In the genomic region with DNA sequence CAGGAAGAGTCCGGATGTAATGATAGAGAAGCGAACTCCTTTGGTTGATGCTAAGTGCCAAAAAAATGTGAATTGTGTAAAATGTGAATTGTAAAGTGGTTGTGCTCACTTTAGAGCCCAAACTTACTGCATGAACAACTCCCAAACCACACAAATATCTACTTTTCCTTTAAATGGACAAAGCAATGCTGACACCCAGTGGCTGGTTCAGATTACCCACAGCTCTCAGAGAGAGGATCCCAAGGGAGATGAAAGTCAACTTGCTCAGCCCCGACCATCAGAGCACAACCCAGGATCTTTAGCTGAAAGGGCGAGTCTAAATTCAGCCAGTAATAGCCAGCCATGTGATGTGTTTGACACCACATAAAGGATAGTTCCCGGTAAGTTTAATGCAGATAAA, we compare ENCODE assay signal across 8 cellular contexts.
A peak's percentile ranks its signal among the peaks of the same experiment; 100 is the strongest.
DNase-seq lines count a peak whose midpoint lies in the region; ATAC-seq and TF ChIP-seq lines count a peak whose summit lies in the region.

No MANE protein-coding gene starts in this region.

- no peaks in the 10 kb centered on the region for H3K9me3 ChIP-seq in heart left ventricle
- H3K9me3 ChIP-seq in upper lobe of right lung, result no peaks in the 10 kb centered on the region

- TF ChIP-seq CTCF in heart left ventricle (IDR thresholded peaks at IDR 0.05) (peak; percentile 20 to 69 (median 54)), upper lobe of right lung (IDR thresholded peaks at IDR 0.05) (peak; percentile 28), lower leg skin (IDR thresholded peaks at IDR 0.05) (no peak)

- 35 to 46% (median 37%) methylated on average over 5 of the region's 5 CpGs for WGBS in heart left ventricle, 4 donors
- WGBS in lower leg skin, 2 donors, result 38 to 50% methylated on average over 5 of the region's 5 CpGs

- ATAC-seq in heart left ventricle (peak in 3 of 4 donors; percentile 72 to 80 (median 75)), upper lobe of right lung (no peak)

- H3K27ac ChIP-seq in heart left ventricle (peak overlapping the region in 3 of 12 donors; percentile 0 to 35 (median 15)), upper lobe of right lung (no peak overlapping the region)

- CTCF ChIA-PET in activated naive CD4-positive, alpha-beta T cell treated with anti-CD3 and anti-CD28 coated beads for 36 hours (lab: Charles Lee), result no interaction called here

- no peaks in the 10 kb centered on the region for H3K36me3 Mint-ChIP-seq in activated naive CD4-positive, alpha-beta T cell treated with anti-CD3 and anti-CD28 coated beads for 36 hours (ENCODE audit: low read depth)

- no peaks in the 10 kb centered on the region for H3K4me1 Mint-ChIP-seq in activated naive CD4-positive, alpha-beta T cell treated with anti-CD3 and anti-CD28 coated beads for 36 hours (ENCODE audit: low read depth)

- H3K36me3 ChIP-seq in heart left ventricle (no peaks in the 10 kb centered on the region), upper lobe of right lung (no peaks in the 10 kb centered on the region)

- DNase-seq in activated naive CD4-positive, alpha-beta T cell treated with anti-CD3 and anti-CD28 coated beads for 36 hours, result peak; percentile 5
- no peak for DNase-seq in activated naive CD4-positive, alpha-beta T cell (lab: John Stamatoyannopoulos, UW)
- DNase-seq in NCI-H774 (lab: John Stamatoyannopoulos, UW), result peak; percentile 60
- DNase-seq in heart left ventricle, result peak in 4 of 5 donors; percentile 21 to 30 (median 27)
- DNase-seq in upper lobe of right lung, result no peak
- no peak for DNase-seq in amniotic stem cell (lab: John Stamatoyannopoulos, UW)
- DNase-seq in NCI-H446 treated with DMSO at 0.1 percent for 48 hours (lab: John Stamatoyannopoulos, UW), result no peak
- no peak for DNase-seq in lower leg skin (ENCODE audit: low spot score in 2 of 2)

- peaks cover 0 to 49% (median 22%) of the 10 kb centered on the region in 12 donors for H3K4me1 ChIP-seq in heart left ventricle
- no peaks in the 10 kb centered on the region for H3K4me1 ChIP-seq in upper lobe of right lung

- H3K4me3 ChIP-seq in heart left ventricle (no peak overlapping the region), upper lobe of right lung (no peak overlapping the region), lower leg skin (ENCODE audit: low read depth, poor library complexity, severe bottlenecking) (no peak overlapping the region)

- H3K27me3 ChIP-seq in heart left ventricle (no peaks in the 10 kb centered on the region), upper lobe of right lung (no peaks in the 10 kb centered on the region)

- intact Hi-C loops in activated naive CD4-positive, alpha-beta T cell treated with anti-CD3 and anti-CD28 coated beads for 36 hours (cut with micrococcal nuclease), result loop anchor here (1.0 kb wide), 1 partner anchor 446 kb away; no protein-coding TSS in a partner anchor
- intact Hi-C loops in heart left ventricle (cut with DNase I) (loop anchor here in 9 of 10 donors (1.0 to 10.0 kb wide), 11 partner anchors 49 to 614 kb away; a partner anchor contains a TSS), upper lobe of right lung (cut with DNase I) (no loop called here), lower leg skin (cut with DNase I; ENCODE audit: low total_unique reads) (no loop called here)

- H3K9me3 Mint-ChIP-seq in activated naive CD4-positive, alpha-beta T cell treated with anti-CD3 and anti-CD28 coated beads for 36 hours, result no peaks in the 10 kb centered on the region

- no peak overlapping the region for H3K27ac Mint-ChIP-seq in activated naive CD4-positive, alpha-beta T cell treated with anti-CD3 and anti-CD28 coated beads for 36 hours

- H3K4me3 Mint-ChIP-seq in activated naive CD4-positive, alpha-beta T cell treated with anti-CD3 and anti-CD28 coated beads for 36 hours, result no peak overlapping the region

- no peak for TF ChIP-seq POLR2A in heart left ventricle (IDR thresholded peaks at IDR 0.05)
- no peak for TF ChIP-seq POLR2A in lower leg skin (IDR thresholded peaks at IDR 0.05)

- no peaks in the 10 kb centered on the region for H3K27me3 Mint-ChIP-seq in activated naive CD4-positive, alpha-beta T cell treated with anti-CD3 and anti-CD28 coated beads for 36 hours (ENCODE audit: low read depth)

Comparison
In these comparisons a context has a peak if more than half of its experiments do, and no peak if none do; other contexts are left out.
1. DNase-seq: peak in activated naive CD4-positive, alpha-beta T cell treated with anti-CD3 and anti-CD28 coated beads for 36 hours (single experiment), NCI-H774 (single experiment) and heart left ventricle (4 of 5); none in activated naive CD4-positive, alpha-beta T cell (0 of 4), upper lobe of right lung (single experiment), amniotic stem cell (single experiment), NCI-H446 treated with DMSO at 0.1 percent for 48 hours (single experiment) and lower leg skin (0 of 2).
2. CTCF ChIP-seq: peak in heart left ventricle (12 of 12) and upper lobe of right lung (single experiment); none in lower leg skin (0 of 3).
3. intact Hi-C loops: an anchor here in activated naive CD4-positive, alpha-beta T cell treated with anti-CD3 and anti-CD28 coated beads for 36 hours (1.0 kb wide) and heart left ventricle (1.0 to 10.0 kb wide); none called in upper lobe of right lung and lower leg skin.